In the genomic region with DNA sequence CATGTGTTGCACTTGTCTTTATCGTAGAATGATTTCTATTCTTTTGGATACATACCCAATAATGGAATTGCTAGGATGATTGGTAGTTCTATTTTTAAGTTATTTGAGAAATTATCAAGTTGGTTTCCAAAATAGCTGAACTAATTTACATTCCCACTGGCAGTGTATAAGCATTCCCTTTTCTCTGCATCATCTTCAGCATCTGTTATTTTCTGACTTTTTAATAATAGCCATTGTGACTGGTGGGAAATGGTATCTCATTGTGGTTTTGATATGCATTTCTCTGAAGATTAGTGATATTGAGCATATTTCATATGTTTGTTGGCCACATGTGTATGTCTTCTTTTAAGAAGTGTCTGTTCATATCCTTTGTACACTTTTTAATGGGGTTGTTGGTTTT, we compare ENCODE assay signal across 29 cellular contexts.
"Had no signal": no experiment of that assay in that cellular context is flagged by ENCODE, and none has a peak within 500 bp of the region (broad histone marks: within the 10 kb centered on the region; RNA-seq: fewer than 3 reads in every experiment).

No MANE protein-coding gene starts in this region.

- H3K4me1 ChIP-seq: colonic mucosa, esophagus squamous epithelium, foreskin keratinocyte, gastroesophageal sphincter, heart left ventricle, left ventricle myocardium inferior, lower lobe of right lung had no signal

- H3K4me2 ChIP-seq: hepatocyte had no signal

- H3K79me2 ChIP-seq: hepatocyte had no signal

- H3K27ac ChIP-seq: colonic mucosa, epithelial cell of prostate, esophagus squamous epithelium, foreskin keratinocyte, gastroesophageal sphincter, heart left ventricle, hepatocyte, left ventricle myocardium inferior, lower lobe of right lung had no signal

- H3K27ac Mint-ChIP-seq: dendritic cell treated with granulocyte-macrophage colony-stimulating factor and Interleukin-4, amounts not matched to agents 40 ng/mL and 50 ng/mL, for 4 days; effector memory CD8-positive, alpha-beta T cell; endodermal cell; immature natural killer cell; mesothelial cell of epicardium; naive B cell had no signal

- H3K36me3 ChIP-seq: colonic mucosa, esophagus squamous epithelium, heart left ventricle, left ventricle myocardium inferior, lower lobe of right lung had no signal

- DNase-seq: colonic mucosa; cortex of kidney; effector CD8-positive, alpha-beta T cell; effector memory CD8-positive, alpha-beta T cell; endodermal cell; erythroblast; esophagus squamous epithelium; foreskin keratinocyte; heart left ventricle; hypothalamus; immature natural killer cell; islet precursor cell; kidney; kidney glomerular epithelial cell; left colon; left ventricle myocardium inferior; lower lobe of right lung; mesenchymal stem cell; mucosa of descending colon; naive B cell had no signal

- H3K9me3 Mint-ChIP-seq: effector memory CD8-positive, alpha-beta T cell; endodermal cell had no signal

- H3K4me3 ChIP-seq: colonic mucosa, esophagus squamous epithelium, gastroesophageal sphincter, heart left ventricle, hepatocyte, left ventricle myocardium inferior, lower lobe of right lung, mucosa of descending colon had no signal

- H3K9me3 ChIP-seq: colonic mucosa, esophagus squamous epithelium, lower lobe of right lung, mucosa of descending colon had no signal

- H3K27me3 ChIP-seq: colonic mucosa, esophagus squamous epithelium, gastroesophageal sphincter, heart left ventricle, hepatocyte had no signal

- ATAC-seq: effector memory CD8-positive, alpha-beta T cell; esophagus mucosa; foreskin keratinocyte; gastroesophageal sphincter; heart left ventricle; left colon; left lobe of liver; lower lobe of right lung; mucosa of descending colon had no signal

- FAIRE-seq: endometrium, frontal cortex, kidney had no signal

- H3K4me1 Mint-ChIP-seq: endodermal cell, immature natural killer cell, mesothelial cell of epicardium, naive B cell had no signal

- H3K36me3 Mint-ChIP-seq: immature natural killer cell, mesothelial cell of epicardium, naive B cell had no signal

- H2AFZ ChIP-seq: hepatocyte had no signal

- H3K4me3 Mint-ChIP-seq: dendritic cell treated with granulocyte-macrophage colony-stimulating factor and Interleukin-4, amounts not matched to agents 40 ng/mL and 50 ng/mL, for 4 days; effector memory CD8-positive, alpha-beta T cell; endodermal cell; immature natural killer cell; mesothelial cell of epicardium; naive B cell had no signal
